In the genomic region with DNA sequence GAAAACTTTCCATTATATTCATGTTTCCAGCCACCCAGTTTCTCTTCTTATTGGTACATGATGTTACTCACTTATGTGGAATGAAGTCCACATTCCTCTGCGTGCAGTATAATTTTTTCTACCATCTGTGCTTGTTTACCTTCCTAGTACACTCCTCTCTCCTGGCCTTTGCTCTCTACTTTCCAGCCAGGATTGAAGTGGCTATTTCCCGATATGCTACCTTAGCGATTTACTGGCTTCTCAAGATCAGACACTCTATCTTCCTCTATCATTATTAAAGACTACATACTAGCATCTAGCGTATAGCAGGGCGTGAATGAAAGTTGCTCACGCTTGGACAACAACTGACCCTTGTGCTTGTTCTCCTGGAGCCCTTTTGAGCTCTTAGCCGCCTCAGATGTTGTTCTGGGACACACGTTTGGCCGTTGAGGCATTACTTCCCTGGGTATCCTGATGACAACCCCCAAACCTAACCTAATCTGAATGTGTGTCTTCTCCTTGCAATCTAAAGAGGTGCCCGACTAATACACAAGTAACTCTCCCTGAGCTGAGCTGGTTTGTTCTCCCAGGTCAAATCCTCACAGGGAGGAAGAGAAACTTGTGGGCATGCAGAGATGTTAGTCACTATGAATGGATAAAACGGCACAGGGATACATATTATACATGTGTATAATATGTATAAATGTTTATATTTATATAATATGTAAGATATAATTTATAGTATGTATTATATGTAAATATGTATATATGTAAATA, we compare ENCODE assay signal across 1 cellular context.
TF ChIP-seq lines count a peak whose summit lies in the region.

No MANE protein-coding gene starts in this region.

TF ChIP-seq in HepG2, 621 proteins besides CTCF, POLR2A, EP300 and RAD21 (continued from another document and continues in another):
- no peak for TF ChIP-seq ZNF570 (CRISPR knock-in tag; IDR thresholded peaks at IDR 0.05; ENCODE audit: borderline replicate concordance)
- TF ChIP-seq ZNF782 (CRISPR knock-in tag; IDR thresholded peaks at IDR 0.05; ENCODE audit: borderline replicate concordance), result no peak
- TF ChIP-seq NFKBIZ (CRISPR knock-in tag; IDR thresholded peaks at IDR 0.05), result no peak
- TF ChIP-seq MLLT10 (CRISPR knock-in tag; IDR thresholded peaks at IDR 0.05), result no peak
- TF ChIP-seq ZNF275 (CRISPR knock-in tag; IDR thresholded peaks at IDR 0.05; ENCODE audit: borderline replicate concordance), result no peak
- TF ChIP-seq, protein P1, sequence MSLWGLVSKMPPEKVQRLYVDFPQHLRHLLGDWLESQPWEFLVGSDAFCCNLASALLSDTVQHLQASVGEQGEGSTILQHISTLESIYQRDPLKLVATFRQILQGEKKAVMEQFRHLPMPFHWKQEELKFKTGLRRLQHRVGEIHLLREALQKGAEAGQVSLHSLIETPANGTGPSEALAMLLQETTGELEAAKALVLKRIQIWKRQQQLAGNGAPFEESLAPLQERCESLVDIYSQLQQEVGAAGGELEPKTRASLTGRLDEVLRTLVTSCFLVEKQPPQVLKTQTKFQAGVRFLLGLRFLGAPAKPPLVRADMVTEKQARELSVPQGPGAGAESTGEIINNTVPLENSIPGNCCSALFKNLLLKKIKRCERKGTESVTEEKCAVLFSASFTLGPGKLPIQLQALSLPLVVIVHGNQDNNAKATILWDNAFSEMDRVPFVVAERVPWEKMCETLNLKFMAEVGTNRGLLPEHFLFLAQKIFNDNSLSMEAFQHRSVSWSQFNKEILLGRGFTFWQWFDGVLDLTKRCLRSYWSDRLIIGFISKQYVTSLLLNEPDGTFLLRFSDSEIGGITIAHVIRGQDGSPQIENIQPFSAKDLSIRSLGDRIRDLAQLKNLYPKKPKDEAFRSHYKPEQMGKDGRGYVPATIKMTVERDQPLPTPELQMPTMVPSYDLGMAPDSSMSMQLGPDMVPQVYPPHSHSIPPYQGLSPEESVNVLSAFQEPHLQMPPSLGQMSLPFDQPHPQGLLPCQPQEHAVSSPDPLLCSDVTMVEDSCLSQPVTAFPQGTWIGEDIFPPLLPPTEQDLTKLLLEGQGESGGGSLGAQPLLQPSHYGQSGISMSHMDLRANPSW (CRISPR knock-in tag; IDR thresholded peaks at IDR 0.05; ENCODE audit: borderline replicate concordance), result no peak
- 0 out of 2 replicates have a peak, but pooled peaks have one; percentile 29 for TF ChIP-seq SMAD3 (CRISPR knock-in tag; IDR thresholded peaks at IDR 0.05)
- TF ChIP-seq ZNF768 (CRISPR knock-in tag; IDR thresholded peaks at IDR 0.05), result no peak
- no peak for TF ChIP-seq HOXA9 (CRISPR knock-in tag; IDR thresholded peaks at IDR 0.05; ENCODE audit: borderline replicate concordance)
- TF ChIP-seq ZNF670 (CRISPR knock-in tag; IDR thresholded peaks at IDR 0.05; ENCODE audit: borderline replicate concordance), result no peak
- TF ChIP-seq, protein P2, sequence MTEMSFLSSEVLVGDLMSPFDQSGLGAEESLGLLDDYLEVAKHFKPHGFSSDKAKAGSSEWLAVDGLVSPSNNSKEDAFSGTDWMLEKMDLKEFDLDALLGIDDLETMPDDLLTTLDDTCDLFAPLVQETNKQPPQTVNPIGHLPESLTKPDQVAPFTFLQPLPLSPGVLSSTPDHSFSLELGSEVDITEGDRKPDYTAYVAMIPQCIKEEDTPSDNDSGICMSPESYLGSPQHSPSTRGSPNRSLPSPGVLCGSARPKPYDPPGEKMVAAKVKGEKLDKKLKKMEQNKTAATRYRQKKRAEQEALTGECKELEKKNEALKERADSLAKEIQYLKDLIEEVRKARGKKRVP (CRISPR knock-in tag; IDR thresholded peaks at IDR 0.05), result no peak
- TF ChIP-seq ZC3H13 (CRISPR knock-in tag; IDR thresholded peaks at IDR 0.05), result no peak
- no peak for TF ChIP-seq NR2F6 (IDR thresholded peaks at IDR 0.05)
- TF ChIP-seq NR2F6 (CRISPR knock-in tag; IDR thresholded peaks at IDR 0.05), result peak; percentile 46; the same call in 1 of the 2 replicates
- TF ChIP-seq AGO2 (optimal IDR thresholded peaks at IDR 0.05; ENCODE audit: low read depth, low read length), result no peak
- TF ChIP-seq ZNF605 (CRISPR knock-in tag; IDR thresholded peaks at IDR 0.05), result no peak
- no peak for TF ChIP-seq ZSCAN31 (CRISPR knock-in tag; IDR thresholded peaks at IDR 0.05; ENCODE audit: low read depth)
- no peak for TF ChIP-seq NKX3-1 (CRISPR knock-in tag; IDR thresholded peaks at IDR 0.05)
- no peak for TF ChIP-seq SRSF4 (IDR thresholded peaks at IDR 0.05; ENCODE audit: low read depth, low read length, poor library complexity, severe bottlenecking)
- 0 out of 2 replicates have a peak, but pooled peaks have one; percentile 34 for TF ChIP-seq MAFF (IDR thresholded peaks at IDR 0.05; ENCODE audit: low read depth, low read length)
- no peak for TF ChIP-seq ZNF460 (CRISPR knock-in tag; IDR thresholded peaks at IDR 0.05; ENCODE audit: borderline replicate concordance)
- no peak for TF ChIP-seq RBFOX2 (IDR thresholded peaks at IDR 0.05; ENCODE audit: low read depth, low read length)
- TF ChIP-seq, protein P3, sequence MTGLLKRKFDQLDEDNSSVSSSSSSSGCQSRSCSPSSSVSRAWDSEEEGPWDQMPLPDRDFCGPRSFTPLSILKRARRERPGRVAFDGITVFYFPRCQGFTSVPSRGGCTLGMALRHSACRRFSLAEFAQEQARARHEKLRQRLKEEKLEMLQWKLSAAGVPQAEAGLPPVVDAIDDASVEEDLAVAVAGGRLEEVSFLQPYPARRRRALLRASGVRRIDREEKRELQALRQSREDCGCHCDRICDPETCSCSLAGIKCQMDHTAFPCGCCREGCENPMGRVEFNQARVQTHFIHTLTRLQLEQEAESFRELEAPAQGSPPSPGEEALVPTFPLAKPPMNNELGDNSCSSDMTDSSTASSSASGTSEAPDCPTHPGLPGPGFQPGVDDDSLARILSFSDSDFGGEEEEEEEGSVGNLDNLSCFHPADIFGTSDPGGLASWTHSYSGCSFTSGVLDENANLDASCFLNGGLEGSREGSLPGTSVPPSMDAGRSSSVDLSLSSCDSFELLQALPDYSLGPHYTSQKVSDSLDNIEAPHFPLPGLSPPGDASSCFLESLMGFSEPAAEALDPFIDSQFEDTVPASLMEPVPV (CRISPR knock-in tag; IDR thresholded peaks at IDR 0.05), result no peak
- TF ChIP-seq, protein P4, sequence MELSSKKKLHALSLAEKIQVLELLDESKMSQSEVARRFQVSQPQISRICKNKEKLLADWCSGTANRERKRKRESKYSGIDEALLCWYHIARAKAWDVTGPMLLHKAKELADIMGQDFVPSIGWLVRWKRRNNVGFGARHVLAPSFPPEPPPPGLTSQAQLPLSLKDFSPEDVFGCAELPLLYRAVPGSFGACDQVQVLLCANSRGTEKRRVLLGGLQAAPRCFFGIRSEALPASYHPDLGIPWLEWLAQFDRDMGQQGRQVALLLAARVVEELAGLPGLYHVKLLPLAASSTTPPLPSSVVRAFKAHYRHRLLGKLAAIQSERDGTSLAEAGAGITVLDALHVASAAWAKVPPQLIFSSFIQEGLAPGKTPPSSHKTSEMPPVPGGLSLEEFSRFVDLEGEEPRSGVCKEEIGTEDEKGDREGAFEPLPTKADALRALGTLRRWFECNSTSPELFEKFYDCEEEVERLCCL (CRISPR knock-in tag; IDR thresholded peaks at IDR 0.05; ENCODE audit: borderline replicate concordance), result no peak
- TF ChIP-seq REL (CRISPR knock-in tag; conservative IDR thresholded peaks at IDR 0.05), result no peak
- no peak for TF ChIP-seq HNRNPL (IDR thresholded peaks at IDR 0.05; ENCODE audit: low read depth, low read length)
- TF ChIP-seq STAT5B (CRISPR knock-in tag; IDR thresholded peaks at IDR 0.05), result no peak
- 0 out of 2 replicates have a peak, but pooled peaks have one; percentile 23 for TF ChIP-seq MIER3 (CRISPR knock-in tag; IDR thresholded peaks at IDR 0.05; ENCODE audit: borderline replicate concordance)
- TF ChIP-seq ZNF616 (CRISPR knock-in tag; IDR thresholded peaks at IDR 0.05; ENCODE audit: low read depth), result no peak
- TF ChIP-seq ZNF276 (CRISPR knock-in tag; IDR thresholded peaks at IDR 0.05; ENCODE audit: low read depth), result no peak
- no peak for TF ChIP-seq HMGA1 (CRISPR knock-in tag; conservative IDR thresholded peaks at IDR 0.05)
- no peak for TF ChIP-seq ZNF207 (IDR thresholded peaks at IDR 0.05; ENCODE audit: borderline replicate concordance)
- no peak for TF ChIP-seq SIN3B (IDR thresholded peaks at IDR 0.05; ENCODE audit: low read length)
- TF ChIP-seq ZNF501 (CRISPR knock-in tag; IDR thresholded peaks at IDR 0.05), result no peak
- TF ChIP-seq ZBTB38 (CRISPR knock-in tag; IDR thresholded peaks at IDR 0.05), result no peak
- TF ChIP-seq, protein P5, sequence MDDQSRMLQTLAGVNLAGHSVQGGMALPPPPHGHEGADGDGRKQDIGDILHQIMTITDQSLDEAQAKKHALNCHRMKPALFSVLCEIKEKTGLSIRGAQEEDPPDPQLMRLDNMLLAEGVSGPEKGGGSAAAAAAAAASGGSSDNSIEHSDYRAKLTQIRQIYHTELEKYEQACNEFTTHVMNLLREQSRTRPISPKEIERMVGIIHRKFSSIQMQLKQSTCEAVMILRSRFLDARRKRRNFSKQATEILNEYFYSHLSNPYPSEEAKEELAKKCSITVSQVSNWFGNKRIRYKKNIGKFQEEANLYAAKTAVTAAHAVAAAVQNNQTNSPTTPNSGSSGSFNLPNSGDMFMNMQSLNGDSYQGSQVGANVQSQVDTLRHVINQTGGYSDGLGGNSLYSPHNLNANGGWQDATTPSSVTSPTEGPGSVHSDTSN (CRISPR knock-in tag; IDR thresholded peaks at IDR 0.05; ENCODE audit: borderline replicate concordance), result no peak
- TF ChIP-seq FOXA3 (CRISPR knock-in tag; IDR thresholded peaks at IDR 0.05), result peak; percentile 97
- TF ChIP-seq KDM6A (CRISPR knock-in tag; IDR thresholded peaks at IDR 0.05; ENCODE audit: low read depth), result peak; percentile 72
- peak; percentile 54; the same call in 1 of the 2 replicates for TF ChIP-seq PPARG (CRISPR knock-in tag; conservative IDR thresholded peaks at IDR 0.05)
- peak in 1 of 2 experiments; percentile 64; a peak in 1 of 4 replicates for TF ChIP-seq KLF16 (CRISPR knock-in tag; IDR thresholded peaks at IDR 0.05)
- TF ChIP-seq FOXO4 (CRISPR knock-in tag; conservative IDR thresholded peaks at IDR 0.05), result no peak
- no peak for TF ChIP-seq SPEN (CRISPR knock-in tag; IDR thresholded peaks at IDR 0.05; ENCODE audit: low read depth)
- TF ChIP-seq HNRNPK (IDR thresholded peaks at IDR 0.05; ENCODE audit: low read depth, low read length, poor library complexity, severe bottlenecking), result no peak
- TF ChIP-seq, protein P6, sequence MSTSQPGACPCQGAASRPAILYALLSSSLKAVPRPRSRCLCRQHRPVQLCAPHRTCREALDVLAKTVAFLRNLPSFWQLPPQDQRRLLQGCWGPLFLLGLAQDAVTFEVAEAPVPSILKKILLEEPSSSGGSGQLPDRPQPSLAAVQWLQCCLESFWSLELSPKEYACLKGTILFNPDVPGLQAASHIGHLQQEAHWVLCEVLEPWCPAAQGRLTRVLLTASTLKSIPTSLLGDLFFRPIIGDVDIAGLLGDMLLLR (CRISPR knock-in tag; IDR thresholded peaks at IDR 0.05), result no peak
- TF ChIP-seq MZF1 (CRISPR knock-in tag; IDR thresholded peaks at IDR 0.05; ENCODE audit: borderline replicate concordance), result no peak
- TF ChIP-seq ZFP91 (CRISPR knock-in tag; IDR thresholded peaks at IDR 0.05; ENCODE audit: borderline replicate concordance), result no peak
- TF ChIP-seq, protein P7, sequence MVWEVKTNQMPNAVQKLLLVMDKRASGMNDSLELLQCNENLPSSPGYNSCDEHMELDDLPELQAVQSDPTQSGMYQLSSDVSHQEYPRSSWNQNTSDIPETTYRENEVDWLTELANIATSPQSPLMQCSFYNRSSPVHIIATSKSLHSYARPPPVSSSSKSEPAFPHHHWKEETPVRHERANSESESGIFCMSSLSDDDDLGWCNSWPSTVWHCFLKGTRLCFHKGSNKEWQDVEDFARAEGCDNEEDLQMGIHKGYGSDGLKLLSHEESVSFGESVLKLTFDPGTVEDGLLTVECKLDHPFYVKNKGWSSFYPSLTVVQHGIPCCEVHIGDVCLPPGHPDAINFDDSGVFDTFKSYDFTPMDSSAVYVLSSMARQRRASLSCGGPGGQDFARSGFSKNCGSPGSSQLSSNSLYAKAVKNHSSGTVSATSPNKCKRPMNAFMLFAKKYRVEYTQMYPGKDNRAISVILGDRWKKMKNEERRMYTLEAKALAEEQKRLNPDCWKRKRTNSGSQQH (CRISPR knock-in tag; IDR thresholded peaks at IDR 0.05; ENCODE audit: low read depth), result no peak
- no peak for TF ChIP-seq HNRNPUL1 (IDR thresholded peaks at IDR 0.05; ENCODE audit: low read depth, low read length)
